ENCODE assay signal across 2 cellular contexts in the genomic region with DNA sequence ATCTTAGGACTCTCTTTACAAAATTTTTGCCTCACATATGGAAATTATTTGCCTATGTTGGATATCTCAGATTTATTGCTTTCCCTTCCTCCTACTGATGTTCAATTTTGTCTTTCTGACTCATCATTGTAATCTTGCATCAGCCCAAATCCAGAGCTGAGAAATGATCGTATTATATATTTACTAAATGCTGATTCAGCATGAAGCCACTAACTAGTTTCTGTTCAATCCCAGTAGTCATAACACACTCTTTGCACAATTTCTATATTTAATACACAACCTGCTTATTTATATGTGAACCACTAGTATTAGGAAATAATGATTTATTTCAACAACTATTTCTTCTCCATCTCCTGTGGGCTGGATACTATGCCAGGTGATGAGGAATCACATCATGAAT.
TF ChIP-seq lines count a peak whose summit lies in the region.

No MANE protein-coding gene starts in this region.

TF ChIP-seq in A549, 52 proteins besides CTCF, POLR2A, EP300 and RAD21 (continued from another document):
- no peak for TF ChIP-seq RARB (CRISPR knock-in tag; IDR thresholded peaks at IDR 0.05)

TF ChIP-seq in K562, 482 proteins besides CTCF, POLR2A, EP300 and RAD21 (continued from another document):
- TF ChIP-seq, protein P1, sequence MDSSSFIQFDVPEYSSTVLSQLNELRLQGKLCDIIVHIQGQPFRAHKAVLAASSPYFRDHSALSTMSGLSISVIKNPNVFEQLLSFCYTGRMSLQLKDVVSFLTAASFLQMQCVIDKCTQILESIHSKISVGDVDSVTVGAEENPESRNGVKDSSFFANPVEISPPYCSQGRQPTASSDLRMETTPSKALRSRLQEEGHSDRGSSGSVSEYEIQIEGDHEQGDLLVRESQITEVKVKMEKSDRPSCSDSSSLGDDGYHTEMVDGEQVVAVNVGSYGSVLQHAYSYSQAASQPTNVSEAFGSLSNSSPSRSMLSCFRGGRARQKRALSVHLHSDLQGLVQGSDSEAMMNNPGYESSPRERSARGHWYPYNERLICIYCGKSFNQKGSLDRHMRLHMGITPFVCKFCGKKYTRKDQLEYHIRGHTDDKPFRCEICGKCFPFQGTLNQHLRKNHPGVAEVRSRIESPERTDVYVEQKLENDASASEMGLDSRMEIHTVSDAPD (CRISPR knock-in tag; IDR thresholded peaks at IDR 0.05) = no peak
